Comparison of ENCODE assay signal across 11 cellular contexts in the genomic region with DNA sequence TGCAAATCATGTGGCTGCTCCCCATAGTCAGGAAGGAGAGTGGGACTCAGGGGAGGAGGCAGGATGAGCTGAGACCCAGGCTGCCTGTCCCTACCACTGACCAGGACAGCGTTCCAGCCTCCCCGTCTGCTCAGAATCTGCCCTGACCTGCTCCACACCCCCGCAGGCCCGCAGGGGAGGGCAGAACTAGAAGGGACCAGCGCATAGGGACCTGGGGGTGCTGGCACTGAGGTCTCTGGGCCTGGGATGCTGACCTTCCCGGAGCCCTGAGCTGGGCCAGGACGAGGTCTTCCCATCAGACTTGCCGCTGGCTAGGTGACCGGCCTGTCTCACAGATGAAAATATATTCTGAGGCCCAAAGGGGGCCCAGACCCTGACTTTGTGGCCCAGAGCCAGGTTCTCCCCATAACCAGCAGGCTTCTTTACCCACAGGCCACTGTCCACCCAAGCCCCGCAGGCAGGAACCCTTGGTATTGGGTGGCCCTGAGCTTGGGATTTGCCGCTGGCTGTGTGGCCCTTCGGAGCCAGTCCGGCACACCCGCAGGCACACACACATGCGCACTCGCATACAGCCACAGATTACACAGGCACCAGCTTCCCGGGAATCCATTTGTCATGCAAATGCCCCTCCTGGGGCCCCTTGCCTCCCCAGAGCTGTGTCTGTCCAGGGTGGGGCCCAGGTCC. TPM values are rescaled to one million over a fixed set of nuclear protein-coding genes. Genes with fewer than 3 reads are reported as not detected.
DNase-seq lines count a peak whose midpoint lies in the region; ATAC-seq, FAIRE-seq and TF ChIP-seq lines count a peak whose summit lies in the region.
"Had no signal": no experiment of that assay in that cellular context is flagged by ENCODE, and none has a peak within 500 bp of the region (broad histone marks: within the 10 kb centered on the region; RNA-seq: fewer than 3 reads in every experiment).

No MANE protein-coding gene starts in this region.

- H4K5ac ChIP-seq in H1 (ENCODE audit: insufficient read length, low read depth, low read length): no peak overlapping the region

- no peak for ATAC-seq in Panc1
- ATAC-seq in GM18907 (IDR thresholded peaks at IDR 0.05; ENCODE audit: unreplicated experiment): no peak

- no peak for TF ChIP-seq CTCF in Panc1 (IDR thresholded peaks at IDR 0.05)
- TF ChIP-seq CTCF in H1 (IDR thresholded peaks at IDR 0.05; ENCODE audit: control extremely low read depth in 1 of 3, insufficient read depth in 1 of 3, low read depth in 1 of 3, low read length in 3 of 3): no peak
- no peak for TF ChIP-seq CTCF in smooth muscle cell (IDR thresholded peaks at IDR 0.05; ENCODE audit: borderline replicate concordance, insufficient read depth, poor library complexity, severe bottlenecking)

- no peak for FAIRE-seq in H1 (lab: Jason Lieb, UNC)

- H2BK12ac ChIP-seq in H1 (ENCODE audit: low read depth, low read length): 0 out of 2 replicates have a peak overlapping the region, but pooled peaks have one; percentile 68

- H3K9me3 ChIP-seq in Panc1 (ENCODE audit: control insufficient read depth, insufficient read depth, low read depth, low read length): no peaks in the 10 kb centered on the region
- no peaks in the 10 kb centered on the region for H3K9me3 ChIP-seq in H1 (ENCODE audit: insufficient read depth in 2 of 2, low read depth in 1 of 2, low read length in 1 of 2)
- H3K9me3 ChIP-seq in smooth muscle cell (replicated peaks; ENCODE audit: low read depth): no peaks in the 10 kb centered on the region

- no peak overlapping the region for H3K4me3 ChIP-seq in Panc1 (ENCODE audit: low read depth in 2 of 2, low read length in 2 of 2)
- H3K4me3 ChIP-seq in H1 (ENCODE audit: extremely low read depth in 1 of 4, insufficient read depth in 2 of 4, low read depth in 3 of 4, low read length in 4 of 4): no peak overlapping the region
- no peak overlapping the region for H3K4me3 ChIP-seq in smooth muscle cell

- peak overlapping the region; percentile 13; the same call in 1 of the 2 replicates for H3K18ac ChIP-seq in H1 (ENCODE audit: extremely low read depth, low read length)

- no peak for TF ChIP-seq EP300 in H1 (IDR thresholded peaks at IDR 0.05; ENCODE audit: borderline replicate concordance in 1 of 2, low read depth in 2 of 2, low read length in 2 of 2)

- peak overlapping the region; percentile 93 for H4K91ac ChIP-seq in H1 (replicated peaks; ENCODE audit: insufficient read length, low read length)

- peak overlapping the region; percentile 35; the same call in 1 of the 2 replicates for H4K8ac ChIP-seq in H1 (ENCODE audit: extremely low read depth, insufficient read depth, low read length)

- no peak for TF ChIP-seq RAD21 in H1 (IDR thresholded peaks at IDR 0.05 in 1 of 2, conservative IDR thresholded peaks at IDR 0.05 in 1 of 2; ENCODE audit: low read depth in 2 of 2, low read length in 2 of 2)

- intact Hi-C loops in Panc1 (cut with micrococcal nuclease; ENCODE audit: unreplicated experiment): no loop called here

- H2BK120ac ChIP-seq in H1 (replicated peaks; ENCODE audit: low read depth, low read length): peak overlapping the region; percentile 64

- no peaks in the 10 kb centered on the region for H3K79me2 ChIP-seq in H1 (ENCODE audit: control insufficient read depth in 1 of 2, insufficient read depth in 2 of 2, low read length in 2 of 2)
- no peaks in the 10 kb centered on the region for H3K79me2 ChIP-seq in smooth muscle cell (ENCODE audit: low read depth)

- H3K27ac ChIP-seq in Panc1 (ENCODE audit: low read length): peak overlapping the region; percentile 54; the same call in 1 of the 2 replicates
- no peak overlapping the region for H3K27ac ChIP-seq in H1 (ENCODE audit: low read depth, low read length)
- H3K27ac ChIP-seq in smooth muscle cell (ENCODE audit: low read depth): peak overlapping the region; percentile 52

- no TSS peak for BruUV-seq in Panc1 (replicated peaks; lab: Mats Ljungman, UMichigan)

- H3K27me3 ChIP-seq in Panc1 (ENCODE audit: control insufficient read depth, insufficient read depth, low read length) (no peaks in the 10 kb centered on the region), H1 (replicated peaks in 1 of 4; ENCODE audit: control insufficient read depth in 3 of 4, extremely low read depth in 1 of 4, insufficient read depth in 3 of 4, low read length in 3 of 4) (no peaks in the 10 kb centered on the region; a peak in 1 of 7 replicates), smooth muscle cell (ENCODE audit: low read depth) (no peaks in the 10 kb centered on the region)

- H3K4me1 ChIP-seq in Panc1 (ENCODE audit: control insufficient read depth, insufficient read depth, low read length) (peaks cover 49% of the 10 kb centered on the region), H1 (replicated peaks in 1 of 4; ENCODE audit: control insufficient read depth in 3 of 4, insufficient read depth in 4 of 4, low read length in 3 of 4) (peaks cover 0 to 29% (median 12%) of the 10 kb centered on the region in 4 experiments; a peak in 5 of 7 replicates), smooth muscle cell (ENCODE audit: low read depth) (peaks cover 12% of the 10 kb centered on the region)

- POLR2A ChIA-PET in Panc1 (lab: Charles Lee) (interaction anchor here (0.6 to 0.7 kb wide), 2 partner anchors 17 to 320 kb away, joined by 3 to 4 read pairs; no protein-coding TSS in a partner anchor), H1 (lab: Charles Lee; ENCODE audit: partially characterized antibody) (interaction anchor here (0.7 to 2.1 kb wide), 4 partner anchors 9 to 58 kb away, joined by 3 to 7 read pairs (median 4); a partner anchor contains a TSS)

- H3K23ac ChIP-seq in H1 (ENCODE audit: insufficient read length): no peak overlapping the region

- no peak overlapping the region; the same call in 1 of the 2 replicates for H2BK5ac ChIP-seq in H1 (ENCODE audit: low read depth, low read length)

- H3K23me2 ChIP-seq in H1 (ENCODE audit: low read depth, low read length): peaks cover 3% of the 10 kb centered on the region; the same call in 1 of the 2 replicates

- no peak overlapping the region for H2AK5ac ChIP-seq in H1 (ENCODE audit: low read depth, low read length)

- in situ Hi-C loops in Panc1 (cut with HindIII; ENCODE audit: low pct_unique_long_range_greater_than_20kb, low sequenced_read_pairs): no loop called here

- H3K14ac ChIP-seq in H1 (ENCODE audit: insufficient read length): no peak overlapping the region

- H2AFZ ChIP-seq in H1 (ENCODE audit: low read length): no peak overlapping the region
- no peak overlapping the region for H2AFZ ChIP-seq in smooth muscle cell (ENCODE audit: low read depth)

- no peak overlapping the region for H3K56ac ChIP-seq in H1 (replicated peaks; ENCODE audit: insufficient read length, low read depth, low read length)

- no peaks in the 10 kb centered on the region for H3F3A ChIP-seq in smooth muscle cell (ENCODE audit: low read depth)

- 0 out of 2 replicates have a peak overlapping the region, but pooled peaks have one; percentile 3 for H2BK20ac ChIP-seq in H1 (ENCODE audit: low read length)

- H3K4me2 ChIP-seq in H1 (ENCODE audit: insufficient read depth in 1 of 2, low read depth in 2 of 2, low read length in 2 of 2) (no peak overlapping the region), smooth muscle cell (no peak overlapping the region)

- H3K9ac ChIP-seq in H1 (replicated peaks in 1 of 4; ENCODE audit: extremely low read depth in 1 of 4, low read depth in 3 of 4, low read length in 3 of 4) (no peak overlapping the region), smooth muscle cell (ENCODE audit: low read depth) (no peak overlapping the region)

- no peak overlapping the region for H3K4ac ChIP-seq in H1 (replicated peaks; ENCODE audit: insufficient read length, low read depth, low read length)

- H2BK15ac ChIP-seq in H1 (ENCODE audit: low read length): no peak overlapping the region

- CTCF ChIA-PET in Panc1 (lab: Charles Lee): no interaction called here
- CTCF ChIA-PET in H1 (lab: Charles Lee; ENCODE audit: partially characterized antibody): interaction anchor here (0.6 to 2.4 kb wide), 10 partner anchors 9 to 112 kb away, joined by 3 to 9 read pairs (median 4); no protein-coding TSS in a partner anchor

- TF ChIP-seq POLR2A in H1 (IDR thresholded peaks at IDR 0.05; ENCODE audit: control extremely low read depth in 1 of 2, low read depth in 2 of 2, low read length in 2 of 2): no peak

- DNase-seq in ELF-1 (ENCODE audit: low read depth, low spot score) (peak; percentile 89), Panc1 (ENCODE audit: low read depth, low spot score) (no peak), H1 (ENCODE audit: low read depth in 1 of 2, low spot score in 2 of 2) (no peak), smooth muscle cell (lab: John Stamatoyannopoulos, UW; ENCODE audit: unreplicated experiment) (no peak), NCI-H1417 treated with DMSO at 0.1 percent for 48 hours (lab: John Stamatoyannopoulos, UW) (no peak), amygdala (lab: John Stamatoyannopoulos, UW) (no peak)
- DNase-seq: hypothalamus, NCI-H226, retina, substantia nigra had no signal

- 88% methylated on average over 17 of the region's 17 CpGs; no CpG with 5 or more reads in 1 of the 2 experiments for WGBS in H1 (ENCODE audit: extremely low coverage in 1 of 2, insufficient coverage in 1 of 2, insufficient read length in 1 of 2, insufficient replicate concordance in 2 of 2, low coverage in 1 of 2, low lambda C conversion rate in 2 of 2, missing lambda C conversion rate in 1 of 2), 2 experiments
- WGBS in smooth muscle cell (ENCODE audit: low lambda C conversion rate): 57% methylated on average over 17 of the region's 17 CpGs

- H4K20me1 ChIP-seq in H1 (replicated peaks in 1 of 2; ENCODE audit: control insufficient read depth in 1 of 2, insufficient read depth in 2 of 2, low read length in 2 of 2) (no peaks in the 10 kb centered on the region), smooth muscle cell (ENCODE audit: low read depth) (no peaks in the 10 kb centered on the region)

- no peaks in the 10 kb centered on the region for H3K79me1 ChIP-seq in H1 (ENCODE audit: low read depth, low read length)

- no peaks in the 10 kb centered on the region for H3K36me3 ChIP-seq in Panc1 (ENCODE audit: control insufficient read depth, insufficient read depth, low read length)
- no peaks in the 10 kb centered on the region for H3K36me3 ChIP-seq in H1 (ENCODE audit: control insufficient read depth in 2 of 4, insufficient read depth in 4 of 4, low read length in 3 of 4)
- no peaks in the 10 kb centered on the region for H3K36me3 ChIP-seq in smooth muscle cell (ENCODE audit: low read depth)

RNA-seq across cellular contexts. Expression of a gene that starts 13.8 kb away (rescaled TPM):
- total RNA-seq in Panc1 (2021; ENCODE audit: unreplicated experiment): 58.2 TPM
- polyA plus RNA-seq in Panc1 (2012; ENCODE audit: insufficient read length): 65.3 TPM
- 30.0 and 31.2 TPM in 2 replicates for total RNA-seq in H1 (2021; fragmentation: NEBNext Ultra II Directional; extraction: Animal tissue kit (Norgen Biotek cat#: 25700))
- polyA plus RNA-seq in H1 (2011; rRNA removed): 22.6 and 40.2 TPM in 2 replicates
- polyA plus RNA-seq in H1 (2011; cell fraction: cytosol; rRNA removed): 20.5 TPM
- polyA plus RNA-seq in H1 (2011; cell fraction: nucleus; rRNA removed): 43.4 TPM
- 16.0 to 28.8 TPM (median 24.5 TPM) in 4 replicates for polyA plus RNA-seq in H1 (2012, experiment 1 of 2)
- polyA plus RNA-seq in H1 (2012, experiment 2 of 2): 23.8 TPM
- 20.9 TPM for polyA plus RNA-seq in H1 (2013, experiment 1 of 2)
- polyA plus RNA-seq in H1 (2013, experiment 2 of 2): 21.1 TPM
- polyA minus RNA-seq in H1 (2011; rRNA and poly(A)+ RNA removed): 3.8 and 3.9 TPM in 2 replicates
- polyA minus RNA-seq in H1 (2011; cell fraction: cytosol; rRNA and poly(A)+ RNA removed): 17.7 TPM
- polyA minus RNA-seq in H1 (2011; cell fraction: nucleus; rRNA and poly(A)+ RNA removed): 20.5 TPM
- total RNA-seq in smooth muscle cell: 19.1 and 20.1 TPM in 2 replicates
- polyA plus RNA-seq in smooth muscle cell: 43.3 and 51.9 TPM in 2 replicates

RNA-seq across cellular contexts. Expression of a gene that starts 28.3 kb away (rescaled TPM):
- 59.7 TPM for total RNA-seq in Panc1 (2021; ENCODE audit: unreplicated experiment)
- polyA plus RNA-seq in Panc1 (2012; ENCODE audit: insufficient read length): 98.5 TPM
- 36.6 and 39.4 TPM in 2 replicates for total RNA-seq in H1 (2021; fragmentation: NEBNext Ultra II Directional; extraction: Animal tissue kit (Norgen Biotek cat#: 25700))
- polyA plus RNA-seq in H1 (2011; rRNA removed): 24.5 and 34.3 TPM in 2 replicates
- polyA plus RNA-seq in H1 (2011; cell fraction: cytosol; rRNA removed): 35.6 TPM
- polyA plus RNA-seq in H1 (2011; cell fraction: nucleus; rRNA removed): 52.5 TPM
- 19.3 to 35.8 TPM (median 34.6 TPM) in 4 replicates for polyA plus RNA-seq in H1 (2012, experiment 1 of 2)
- polyA plus RNA-seq in H1 (2012, experiment 2 of 2): 23.7 TPM
- 24.9 TPM for polyA plus RNA-seq in H1 (2013, experiment 1 of 2)
- 26.3 TPM for polyA plus RNA-seq in H1 (2013, experiment 2 of 2)
- polyA minus RNA-seq in H1 (2011; rRNA and poly(A)+ RNA removed): 6.1 and 8.2 TPM in 2 replicates
- polyA minus RNA-seq in H1 (2011; cell fraction: cytosol; rRNA and poly(A)+ RNA removed): 8.7 TPM
- 8.0 TPM for polyA minus RNA-seq in H1 (2011; cell fraction: nucleus; rRNA and poly(A)+ RNA removed)
- 47.4 and 52.7 TPM in 2 replicates for total RNA-seq in smooth muscle cell
- 100 and 127 TPM in 2 replicates for polyA plus RNA-seq in smooth muscle cell

RNA-seq across cellular contexts. Expression of a gene that starts 28.5 kb away (rescaled TPM):
- total RNA-seq in Panc1 (2021; ENCODE audit: unreplicated experiment): 23.4 TPM
- 41.1 TPM for polyA plus RNA-seq in Panc1 (2012; ENCODE audit: insufficient read length)
- 22.5 and 25.0 TPM in 2 replicates for total RNA-seq in H1 (2021; fragmentation: NEBNext Ultra II Directional; extraction: Animal tissue kit (Norgen Biotek cat#: 25700))
- polyA plus RNA-seq in H1 (2011; rRNA removed): 13.4 and 24.1 TPM in 2 replicates
- polyA plus RNA-seq in H1 (2011; cell fraction: cytosol; rRNA removed): 16.1 TPM
- polyA plus RNA-seq in H1 (2011; cell fraction: nucleus; rRNA removed): 28.5 TPM
- polyA plus RNA-seq in H1 (2012, experiment 1 of 2): 14.6 to 25.7 TPM (median 22.3 TPM) in 4 replicates
- 19.9 TPM for polyA plus RNA-seq in H1 (2012, experiment 2 of 2)
- polyA plus RNA-seq in H1 (2013, experiment 1 of 2): 23.8 TPM
- polyA plus RNA-seq in H1 (2013, experiment 2 of 2): 25.7 TPM
- polyA minus RNA-seq in H1 (2011; rRNA and poly(A)+ RNA removed): 20.3 and 23.2 TPM in 2 replicates
- polyA minus RNA-seq in H1 (2011; cell fraction: cytosol; rRNA and poly(A)+ RNA removed): 11.2 TPM
- 7.9 TPM for polyA minus RNA-seq in H1 (2011; cell fraction: nucleus; rRNA and poly(A)+ RNA removed)
- 12.7 and 13.9 TPM in 2 replicates for total RNA-seq in smooth muscle cell
- polyA plus RNA-seq in smooth muscle cell: 42.7 and 45.9 TPM in 2 replicates
